Comparison of ENCODE assay signal across 1 cellular context in the genomic region with DNA sequence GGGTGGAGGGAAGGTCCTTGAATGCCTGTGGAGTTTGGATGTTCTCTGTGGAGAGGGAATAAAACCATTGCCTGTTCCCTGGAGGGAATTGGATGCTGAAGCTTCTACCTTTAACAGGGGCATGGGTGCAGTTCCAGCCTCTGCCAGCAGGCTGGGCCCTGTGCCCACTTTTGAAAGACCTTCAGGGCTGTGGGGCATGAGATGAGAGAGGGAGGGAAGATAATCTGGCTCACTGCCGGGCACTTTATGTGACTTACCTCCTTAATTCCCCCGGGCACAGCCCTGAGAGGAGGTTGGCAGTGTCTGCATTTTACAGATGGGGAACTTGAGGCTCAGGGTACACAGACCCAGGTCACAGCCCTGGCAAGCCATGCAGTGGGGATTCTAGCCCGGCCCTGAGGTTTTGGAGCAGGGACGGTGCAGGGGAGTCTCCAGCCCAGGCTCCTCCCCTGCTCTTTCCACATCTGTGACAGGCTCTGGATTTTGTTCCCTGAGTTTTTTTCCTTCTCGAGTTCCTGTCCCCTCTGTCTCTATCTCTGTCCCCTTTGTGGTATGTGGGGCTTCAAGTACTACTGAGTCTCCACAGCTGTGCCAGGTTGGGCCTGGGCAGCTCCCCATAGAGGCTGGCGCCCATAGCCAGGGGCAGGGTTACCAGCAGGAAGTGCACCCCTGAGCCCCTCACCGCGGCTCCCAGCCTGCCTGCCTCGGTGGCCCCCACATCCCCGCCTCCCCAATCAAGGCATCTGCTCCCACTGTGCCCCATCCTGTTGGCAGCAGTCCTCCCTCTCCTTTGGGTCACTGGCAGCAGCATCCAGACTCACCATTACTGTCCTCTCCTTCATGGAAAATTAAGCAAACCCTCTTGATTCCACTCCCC.
A peak's percentile ranks its signal among the peaks of the same experiment; 100 is the strongest.
TF ChIP-seq lines count a peak whose summit lies in the region.

No MANE protein-coding gene starts in this region.

TF ChIP-seq in A549, 52 proteins besides CTCF, POLR2A, EP300 and RAD21:
- TF ChIP-seq, protein P1, sequence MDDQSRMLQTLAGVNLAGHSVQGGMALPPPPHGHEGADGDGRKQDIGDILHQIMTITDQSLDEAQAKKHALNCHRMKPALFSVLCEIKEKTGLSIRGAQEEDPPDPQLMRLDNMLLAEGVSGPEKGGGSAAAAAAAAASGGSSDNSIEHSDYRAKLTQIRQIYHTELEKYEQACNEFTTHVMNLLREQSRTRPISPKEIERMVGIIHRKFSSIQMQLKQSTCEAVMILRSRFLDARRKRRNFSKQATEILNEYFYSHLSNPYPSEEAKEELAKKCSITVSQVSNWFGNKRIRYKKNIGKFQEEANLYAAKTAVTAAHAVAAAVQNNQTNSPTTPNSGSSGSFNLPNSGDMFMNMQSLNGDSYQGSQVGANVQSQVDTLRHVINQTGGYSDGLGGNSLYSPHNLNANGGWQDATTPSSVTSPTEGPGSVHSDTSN (IDR thresholded peaks at IDR 0.05): no peak
- TF ChIP-seq, protein P2, sequence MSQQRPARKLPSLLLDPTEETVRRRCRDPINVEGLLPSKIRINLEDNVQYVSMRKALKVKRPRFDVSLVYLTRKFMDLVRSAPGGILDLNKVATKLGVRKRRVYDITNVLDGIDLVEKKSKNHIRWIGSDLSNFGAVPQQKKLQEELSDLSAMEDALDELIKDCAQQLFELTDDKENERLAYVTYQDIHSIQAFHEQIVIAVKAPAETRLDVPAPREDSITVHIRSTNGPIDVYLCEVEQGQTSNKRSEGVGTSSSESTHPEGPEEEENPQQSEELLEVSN (IDR thresholded peaks at IDR 0.05; ENCODE audit: borderline replicate concordance, low read depth): no peak
- peak; percentile 76 for TF ChIP-seq SMC3 (IDR thresholded peaks at IDR 0.05)
- TF ChIP-seq, protein P3, sequence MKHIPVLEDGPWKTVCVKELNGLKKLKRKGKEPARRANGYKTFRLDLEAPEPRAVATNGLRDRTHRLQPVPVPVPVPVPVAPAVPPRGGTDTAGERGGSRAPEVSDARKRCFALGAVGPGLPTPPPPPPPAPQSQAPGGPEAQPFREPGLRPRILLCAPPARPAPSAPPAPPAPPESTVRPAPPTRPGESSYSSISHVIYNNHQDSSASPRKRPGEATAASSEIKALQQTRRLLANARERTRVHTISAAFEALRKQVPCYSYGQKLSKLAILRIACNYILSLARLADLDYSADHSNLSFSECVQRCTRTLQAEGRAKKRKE (CRISPR knock-in tag; IDR thresholded peaks at IDR 0.05; ENCODE audit: low read depth): no peak
